ENCODE assay signal across 1 cellular context in genomic region chr18:57437433-57437781, GRCh38.
TF ChIP-seq lines count a peak whose summit lies in the region.

No MANE protein-coding gene starts in this region.

TF ChIP-seq in HepG2, 621 proteins besides CTCF, POLR2A, EP300 and RAD21 (continued from another document and continues in another):
- TF ChIP-seq USF2 (IDR thresholded peaks at IDR 0.05; ENCODE audit: low read depth, low read length), result no peak
- no peak for TF ChIP-seq USF2 (CRISPR knock-in tag; IDR thresholded peaks at IDR 0.05; ENCODE audit: borderline replicate concordance)
- TF ChIP-seq DNMT3B (CRISPR knock-in tag; conservative IDR thresholded peaks at IDR 0.05), result no peak
- TF ChIP-seq HNF4A (CRISPR knock-in tag; IDR thresholded peaks at IDR 0.05), result peak; percentile 15; the same call in 1 of the 2 replicates
- no peak for TF ChIP-seq ZNF18 (CRISPR knock-in tag; IDR thresholded peaks at IDR 0.05; ENCODE audit: insufficient replicate concordance)
- no peak for TF ChIP-seq CREM (IDR thresholded peaks at IDR 0.05)
- no peak for TF ChIP-seq CREM (CRISPR knock-in tag; IDR thresholded peaks at IDR 0.05)
- TF ChIP-seq TBL1XR1 (IDR thresholded peaks at IDR 0.05; ENCODE audit: borderline replicate concordance, low read length, partially characterized antibody), result no peak
- no peak for TF ChIP-seq NR3C1 (CRISPR knock-in tag; IDR thresholded peaks at IDR 0.05)
- no peak for TF ChIP-seq ZMYM4 (CRISPR knock-in tag; IDR thresholded peaks at IDR 0.05)
- TF ChIP-seq GPN1 (CRISPR knock-in tag; IDR thresholded peaks at IDR 0.05; ENCODE audit: borderline replicate concordance), result no peak
- TF ChIP-seq THAP9 (CRISPR knock-in tag; IDR thresholded peaks at IDR 0.05; ENCODE audit: borderline replicate concordance), result no peak
- TF ChIP-seq ZBTB2 (CRISPR knock-in tag; IDR thresholded peaks at IDR 0.05; ENCODE audit: low read depth), result no peak
- TF ChIP-seq SMYD3 (CRISPR knock-in tag; IDR thresholded peaks at IDR 0.05), result no peak
- no peak for TF ChIP-seq ZC3H4 (CRISPR knock-in tag; IDR thresholded peaks at IDR 0.05; ENCODE audit: borderline replicate concordance)
- TF ChIP-seq HMGXB3 (CRISPR knock-in tag; IDR thresholded peaks at IDR 0.05; ENCODE audit: borderline replicate concordance), result no peak
- no peak for TF ChIP-seq HOXA7 (CRISPR knock-in tag; IDR thresholded peaks at IDR 0.05)
- TF ChIP-seq MAX (IDR thresholded peaks at IDR 0.05), result 0 out of 2 replicates have a peak, but pooled peaks have one; percentile 14
- TF ChIP-seq TOE1 (CRISPR knock-in tag; IDR thresholded peaks at IDR 0.05), result no peak
- TF ChIP-seq HOXA3 (CRISPR knock-in tag; IDR thresholded peaks at IDR 0.05), result no peak; the same call in 1 of the 2 replicates
- TF ChIP-seq ZNF367 (CRISPR knock-in tag; IDR thresholded peaks at IDR 0.05; ENCODE audit: borderline replicate concordance), result no peak
- no peak for TF ChIP-seq ZBTB3 (CRISPR knock-in tag; IDR thresholded peaks at IDR 0.05; ENCODE audit: borderline replicate concordance, low read depth)
- TF ChIP-seq GTF2F1 (IDR thresholded peaks at IDR 0.05; ENCODE audit: low read length), result no peak
- TF ChIP-seq ZNF781 (CRISPR knock-in tag; IDR thresholded peaks at IDR 0.05; ENCODE audit: borderline replicate concordance, not compliant biosample characterization), result no peak
- TF ChIP-seq ZNF740 (CRISPR knock-in tag; IDR thresholded peaks at IDR 0.05), result no peak
- TF ChIP-seq FLYWCH1 (CRISPR knock-in tag; IDR thresholded peaks at IDR 0.05), result no peak
- no peak for TF ChIP-seq ZNF383 (CRISPR knock-in tag; IDR thresholded peaks at IDR 0.05; ENCODE audit: borderline replicate concordance)
- TF ChIP-seq ZFY (CRISPR knock-in tag; IDR thresholded peaks at IDR 0.05), result peak; percentile 11; the same call in 1 of the 2 replicates
- no peak for TF ChIP-seq NR1H2 (CRISPR knock-in tag; IDR thresholded peaks at IDR 0.05; ENCODE audit: borderline replicate concordance, low read depth)
- no peak; the same call in 1 of the 2 replicates for TF ChIP-seq ZNF441 (CRISPR knock-in tag; IDR thresholded peaks at IDR 0.05; ENCODE audit: borderline replicate concordance)
- TF ChIP-seq ZBTB4 (CRISPR knock-in tag; IDR thresholded peaks at IDR 0.05; ENCODE audit: borderline replicate concordance), result no peak
- no peak for TF ChIP-seq ZNF749 (CRISPR knock-in tag; IDR thresholded peaks at IDR 0.05; ENCODE audit: borderline replicate concordance)
- TF ChIP-seq DNMT1 (CRISPR knock-in tag; IDR thresholded peaks at IDR 0.05), result no peak
- no peak for TF ChIP-seq ZBTB44 (CRISPR knock-in tag; IDR thresholded peaks at IDR 0.05)
- TF ChIP-seq PAXIP1 (CRISPR knock-in tag; conservative IDR thresholded peaks at IDR 0.05), result no peak
- TF ChIP-seq CENPBD1 (CRISPR knock-in tag; IDR thresholded peaks at IDR 0.05; ENCODE audit: borderline replicate concordance, low read depth), result no peak
- no peak for TF ChIP-seq SNRNP70 (IDR thresholded peaks at IDR 0.05; ENCODE audit: low read depth, low read length)
